In genomic region chr10:21533577-21534475, GRCh38 we compare ENCODE assay signal across 8 cellular contexts. TPM values are rescaled to one million over a fixed set of nuclear protein-coding genes. Genes with fewer than 3 reads are reported as not detected.
DNase-seq lines count a peak whose midpoint lies in the region; ATAC-seq and TF ChIP-seq lines count a peak whose summit lies in the region.

Gene MLLT10, plus strand, starts transcription at chr10:21534232. Its CDS starts 413 bp downstream, at chr10:21534645.

- H3K36me3 Mint-ChIP-seq in activated CD4-positive, alpha-beta T cell treated with anti-CD3 and anti-CD28 coated beads for 36 hours (ENCODE audit: low read depth) = peaks cover 12% of the 10 kb centered on the region

- H3K27ac ChIP-seq in cingulate gyrus (ENCODE audit: low read depth, low read length) = peak within 1 kb of the TSS; percentile 99

- peak within 1 kb of the TSS; percentile 95 for H3K4me3 Mint-ChIP-seq in activated CD4-positive, alpha-beta T cell treated with anti-CD3 and anti-CD28 coated beads for 36 hours

- CTCF ChIA-PET in activated CD4-positive, alpha-beta T cell treated with anti-CD3 and anti-CD28 coated beads for 36 hours (lab: Charles Lee) = no interaction called here

- peak; percentile 96 for DNase-seq in AG10803 (ENCODE audit: low read depth)
- peak; percentile 90 for DNase-seq in NCI-H460 (ENCODE audit: extremely low read depth, low read depth)
- peak; percentile 95 for DNase-seq in activated CD4-positive, alpha-beta T cell treated with anti-CD3 and anti-CD28 coated beads for 36 hours
- peak; percentile 95 to 97 for DNase-seq in left colon
- DNase-seq in stimulated activated CD4-positive, alpha-beta T cell treated with anti-CD3 and anti-CD28 coated beads, Interleukin-1b, Interleukin-23, amount 100 ng/mL, for 48 hours = peak; percentile 91

- intact Hi-C loops in activated CD4-positive, alpha-beta T cell treated with anti-CD3 and anti-CD28 coated beads for 36 hours (cut with DNase I, micrococcal nuclease) = loop anchor here (1.0 to 10.0 kb wide), 15 partner anchors 8 to 1801 kb away; partner anchors contain the start of genes COMMD3 (in 1 of the 2), DNAJC1 (in 1 of the 2) and SKIDA1 (in 1 of the 2)
- intact Hi-C loops in left colon (cut with DNase I, micrococcal nuclease) = no loop called here

- H3K27ac Mint-ChIP-seq in activated CD4-positive, alpha-beta T cell treated with anti-CD3 and anti-CD28 coated beads for 36 hours = peak within 1 kb of the TSS; percentile 98

- H3K9me3 Mint-ChIP-seq in activated CD4-positive, alpha-beta T cell treated with anti-CD3 and anti-CD28 coated beads for 36 hours (ENCODE audit: low read depth) = no peaks in the 10 kb centered on the region

- TF ChIP-seq POLR2A in GM18951 (IDR thresholded peaks at IDR 0.05; ENCODE audit: extremely low read depth, insufficient read depth, insufficient read length) = peak; percentile 90

- in situ Hi-C loops in GM18951 (cut with MboI; ENCODE audit: low sequenced_read_pairs, unreplicated experiment) = no loop called here

- peak; percentile 48 for TF ChIP-seq CTCF in AG10803 (conservative IDR thresholded peaks at IDR 0.05; ENCODE audit: low read length)

- no peaks in the 10 kb centered on the region for H3K27me3 Mint-ChIP-seq in activated CD4-positive, alpha-beta T cell treated with anti-CD3 and anti-CD28 coated beads for 36 hours

- POLR2A ChIA-PET in activated CD4-positive, alpha-beta T cell treated with anti-CD3 and anti-CD28 coated beads for 36 hours (lab: Charles Lee) = no interaction called here

- peak within 1 kb of the TSS; percentile 77 for H3K4me3 ChIP-seq in AG10803 (ENCODE audit: low read length)

- peaks cover 18% of the 10 kb centered on the region for H3K4me1 Mint-ChIP-seq in activated CD4-positive, alpha-beta T cell treated with anti-CD3 and anti-CD28 coated beads for 36 hours

- ATAC-seq in HG03175 (IDR thresholded peaks at IDR 0.05; ENCODE audit: unreplicated experiment) = peak; percentile 91
- ATAC-seq in activated CD4-positive, alpha-beta T cell treated with anti-CD3 and anti-CD28 coated beads for 36 hours = peak; percentile 87
- peak; percentile 90 for ATAC-seq in left colon

RNA-seq across cellular contexts. Expression of gene MLLT10, which starts in this region (rescaled TPM):
- total RNA-seq in NCI-H460 (2014; rRNA removed; shearing (Covaris generic)) = 30.5 and 35.5 TPM in 2 replicates
- polyA plus RNA-seq in NCI-H460 (2014; cell fraction: nucleus; rRNA removed) = 23.2 and 27.7 TPM in 2 replicates
- total RNA-seq in activated CD4-positive, alpha-beta T cell treated with anti-CD3 and anti-CD28 coated beads for 36 hours = 10 to 100 TPM; 33.8 to 34.1 TPM
- total RNA-seq in left colon = 10 to 100 TPM; 23.8 to 31.5 TPM

Comparison
In these comparisons a context has a peak if more than half of its experiments do, and no peak if none do; other contexts are left out.
1. Peak in every context shown above with its lines: DNase-seq, ATAC-seq, H3K4me3 ChIP-seq and H3K27ac ChIP-seq.
2. intact Hi-C loops: an anchor here in activated CD4-positive, alpha-beta T cell treated with anti-CD3 and anti-CD28 coated beads for 36 hours (1.0 to 10.0 kb wide); none called in left colon.